21 cellular contexts compared by ENCODE assay signal in genomic region chr14:68106456-68106855, GRCh38.
"Had no signal": no experiment of that assay in that cellular context is flagged by ENCODE, and none has a peak within 500 bp of the region (broad histone marks: within the 10 kb centered on the region; RNA-seq: fewer than 3 reads in every experiment).

No MANE protein-coding gene starts in this region.

- H3K27ac ChIP-seq: coronary artery, epithelial cell of prostate, esophagus muscularis mucosa, gastroesophageal sphincter, neutrophil, psoas muscle, right atrium auricular region, suprapubic skin, upper lobe of left lung had no signal

- DNase-seq: caudate nucleus; effector CD4-positive, alpha-beta T cell; glutamatergic neuron; immature natural killer cell; kidney glomerular epithelial cell; mesendoderm; naive thymus-derived CD8-positive, alpha-beta T cell; psoas muscle; stimulated activated CD4-positive, alpha-beta T cell treated with anti-CD3 and anti-CD28 coated beads, Interleukin-4, amount 100 ng/mL, for 1 hour; stimulated activated CD8-positive, alpha-beta memory T cell treated with anti-CD3 and anti-CD28 coated beads, Interleukin-4, amount 100 ng/mL, for 48 hours; stimulated activated naive CD8-positive, alpha-beta T cell treated with anti-CD3 and anti-CD28 coated beads, Interleukin-15, Interleukin-2, amounts not matched to agents 100 U/mL and 50 U/mL, for 24 hours; thyroid gland; upper lobe of left lung had no signal

- H3K27ac Mint-ChIP-seq: immature natural killer cell; naive thymus-derived CD8-positive, alpha-beta T cell; stimulated activated effector memory CD8-positive, alpha-beta T cell treated with anti-CD3 and anti-CD28 coated beads, Interleukin-12 subunit alpha, Interleukin-12 subunit beta, amount 100 ng/mL, for 72 hours had no signal

- H3K4me3 Mint-ChIP-seq: immature natural killer cell; naive thymus-derived CD8-positive, alpha-beta T cell; stimulated activated effector memory CD8-positive, alpha-beta T cell treated with anti-CD3 and anti-CD28 coated beads, Interleukin-12 subunit alpha, Interleukin-12 subunit beta, amount 100 ng/mL, for 72 hours had no signal

- H3K27me3 Mint-ChIP-seq: naive thymus-derived CD8-positive, alpha-beta T cell had no signal

- H3K4me1 ChIP-seq: right atrium auricular region had no signal

- H3K9me3 ChIP-seq: thyroid gland had no signal

- H3K27me3 ChIP-seq: esophagus muscularis mucosa, gastroesophageal sphincter, neutrophil, right atrium auricular region, suprapubic skin, thyroid gland, upper lobe of left lung had no signal

- ATAC-seq: gastroesophageal sphincter; naive thymus-derived CD8-positive, alpha-beta T cell; psoas muscle; stimulated activated effector memory CD8-positive, alpha-beta T cell treated with anti-CD3 and anti-CD28 coated beads, Interleukin-12 subunit alpha, Interleukin-12 subunit beta, amount 100 ng/mL, for 72 hours; stimulated activated naive CD8-positive, alpha-beta T cell treated with anti-CD3 and anti-CD28 coated beads, Interleukin-15, Interleukin-2, amounts not matched to agents 100 U/mL and 50 U/mL, for 24 hours had no signal

- H3K36me3 ChIP-seq: esophagus muscularis mucosa, gastroesophageal sphincter, neutrophil, right atrium auricular region, suprapubic skin, thyroid gland, upper lobe of left lung had no signal

- H3K36me3 Mint-ChIP-seq: stimulated activated effector memory CD8-positive, alpha-beta T cell treated with anti-CD3 and anti-CD28 coated beads, Interleukin-12 subunit alpha, Interleukin-12 subunit beta, amount 100 ng/mL, for 72 hours had no signal

- H3K4me3 ChIP-seq: coronary artery, esophagus muscularis mucosa, gastroesophageal sphincter, psoas muscle, right atrium auricular region, suprapubic skin, thyroid gland, upper lobe of left lung had no signal
